16 cellular contexts compared by ENCODE assay signal in the genomic region with DNA sequence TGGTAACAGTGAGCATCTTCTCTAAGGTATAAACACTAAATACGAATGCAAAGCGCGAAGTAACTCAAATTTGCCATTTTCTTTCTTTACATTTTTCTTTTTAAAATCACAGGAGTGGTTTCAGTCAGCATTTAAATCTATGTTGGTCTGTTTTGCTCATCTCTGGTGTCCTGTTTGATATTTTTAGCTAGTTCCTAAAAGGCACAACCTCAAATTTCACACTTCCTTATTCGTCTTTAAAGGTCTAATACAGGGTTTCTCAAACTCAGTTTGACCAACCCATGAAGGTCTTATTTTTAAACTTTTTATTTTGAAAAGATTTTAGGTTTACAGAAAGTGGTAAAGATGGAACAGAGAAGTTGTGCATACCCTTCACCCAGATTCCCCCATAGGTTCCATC.
"Had no signal": no experiment of that assay in that cellular context is flagged by ENCODE, and none has a peak within 500 bp of the region (broad histone marks: within the 10 kb centered on the region; RNA-seq: fewer than 3 reads in every experiment).

No MANE protein-coding gene starts in this region.

- H3K9me3 Mint-ChIP-seq: activated B cell treated with CpG ODN at 0.5 μM for 24 hours; activated CD4-positive, alpha-beta T cell treated with anti-CD3 and anti-CD28 coated beads, Interleukin-2, amount 10 ng/mL, durations not matched to agents 24 days and 14 days; nephron had no signal

- DNase-seq: activated B cell treated with CpG ODN at 0.5 μM for 24 hours; activated CD4-positive, alpha-beta T cell treated with anti-CD3 and anti-CD28 coated beads, Interleukin-2, amount 10 ng/mL, durations not matched to agents 24 days and 14 days; activated effector memory CD4-positive, alpha-beta T cell treated with Interleukin-2 at 50 U/mL for 16 hours; amniotic stem cell; body of pancreas; central memory CD4-positive, alpha-beta T cell; effector CD4-positive, alpha-beta T cell; heart left ventricle; mesenchymal stem cell; occipital lobe; stimulated activated CD4-positive, alpha-beta T cell treated with anti-CD3 and anti-CD28 coated beads, Interleukin-12 subunit alpha, Interleukin-12 subunit beta, amount 100 ng/mL, for 4 hours; stimulated activated naive CD8-positive, alpha-beta T cell treated with anti-CD3 and anti-CD28 coated beads, Interleukin-15, Interleukin-2, amounts not matched to agents 100 U/mL and 50 U/mL, for 24 hours; upper lobe of left lung had no signal

- H3K4me3 Mint-ChIP-seq: activated B cell treated with CpG ODN at 0.5 μM for 24 hours; activated CD4-positive, alpha-beta T cell treated with anti-CD3 and anti-CD28 coated beads, Interleukin-2, amount 10 ng/mL, durations not matched to agents 24 days and 14 days; nephron had no signal

- ATAC-seq: activated naive CD4-positive, alpha-beta T cell treated with anti-CD3 and anti-CD28 coated beads, Interleukin-2, amount 50 U/mL, for 72 hours; body of pancreas; heart left ventricle; left lobe of liver; stimulated activated naive CD8-positive, alpha-beta T cell treated with anti-CD3 and anti-CD28 coated beads, Interleukin-15, Interleukin-2, amounts not matched to agents 100 U/mL and 50 U/mL, for 24 hours had no signal

- H3K27ac Mint-ChIP-seq: activated B cell treated with CpG ODN at 0.5 μM for 24 hours; activated CD4-positive, alpha-beta T cell treated with anti-CD3 and anti-CD28 coated beads, Interleukin-2, amount 10 ng/mL, durations not matched to agents 24 days and 14 days; activated naive CD4-positive, alpha-beta T cell treated with anti-CD3 and anti-CD28 coated beads, Interleukin-2, amount 50 U/mL, for 72 hours; nephron had no signal

- H3K4me1 Mint-ChIP-seq: activated CD4-positive, alpha-beta T cell treated with anti-CD3 and anti-CD28 coated beads, Interleukin-2, amount 10 ng/mL, durations not matched to agents 24 days and 14 days had no signal

- H3K27me3 Mint-ChIP-seq: activated B cell treated with CpG ODN at 0.5 μM for 24 hours; activated CD4-positive, alpha-beta T cell treated with anti-CD3 and anti-CD28 coated beads, Interleukin-2, amount 10 ng/mL, durations not matched to agents 24 days and 14 days had no signal
